In genomic region chr12:122501489-122501989, GRCh38 we compare ENCODE assay signal across 8 cellular contexts. TPM values are rescaled to one million over a fixed set of nuclear protein-coding genes. Genes with fewer than 3 reads are reported as not detected.
A peak's percentile ranks its signal among the peaks of the same experiment; 100 is the strongest.
DNase-seq lines count a peak whose midpoint lies in the region; ATAC-seq and TF ChIP-seq lines count a peak whose summit lies in the region.

No MANE protein-coding gene starts in this region.

- DNase-seq in GF-D8 (lab: John Stamatoyannopoulos, UW) (peak; percentile 47), NB4 (ENCODE audit: low read depth) (no peak), ovary (no peak), LoVo (ENCODE audit: low spot score) (no peak)

- no peak overlapping the region for H3K27ac ChIP-seq in duodenal mucosa (ENCODE audit: low read depth, low read length)
- peak overlapping the region in 1 of 2 donors; percentile 96 for H3K27ac ChIP-seq in ovary

- H3K27me3 ChIP-seq in duodenal mucosa (ENCODE audit: control insufficient read depth in 1 of 2, insufficient read depth in 2 of 2, low read length in 2 of 2) (no peaks in the 10 kb centered on the region), ovary (no peaks in the 10 kb centered on the region)

- no peak for TF ChIP-seq POLR2A in NB4 (IDR thresholded peaks at IDR 0.05; ENCODE audit: extremely low read depth, insufficient read length)
- no peak for TF ChIP-seq POLR2A in ovary (IDR thresholded peaks at IDR 0.05)

- ATAC-seq in HG03520 (IDR thresholded peaks at IDR 0.05; ENCODE audit: unreplicated experiment) (no peak), HG03457 (IDR thresholded peaks at IDR 0.05; ENCODE audit: unreplicated experiment) (no peak), GM18502 (IDR thresholded peaks at IDR 0.05; ENCODE audit: poor library complexity, unreplicated experiment) (no peak)

- H3K9me3 ChIP-seq in duodenal mucosa (ENCODE audit: control insufficient read depth in 1 of 2, low read length in 2 of 2) (no peaks in the 10 kb centered on the region), ovary (no peaks in the 10 kb centered on the region)

- TF ChIP-seq EP300 in ovary (IDR thresholded peaks at IDR 0.05) = no peak

- H3K4me1 ChIP-seq in duodenal mucosa (ENCODE audit: control insufficient read depth in 1 of 2, insufficient read depth in 2 of 2, low read length in 2 of 2) (peaks cover 10 to 14% of the 10 kb centered on the region in 2 donors), ovary (ENCODE audit: insufficient read depth) (peaks cover 4% of the 10 kb centered on the region)

- H3K4me3 ChIP-seq in NB4 (ENCODE audit: low read depth, low read length) (peak overlapping the region; percentile 64), duodenal mucosa (ENCODE audit: low read depth in 1 of 2, low read length in 2 of 2) (peak overlapping the region; percentile 86 to 97), ovary (peak overlapping the region; percentile 94)

- peaks cover 13 to 39% of the 10 kb centered on the region in 2 donors for H3K36me3 ChIP-seq in duodenal mucosa (ENCODE audit: control insufficient read depth in 1 of 2, insufficient read depth in 2 of 2, low read length in 2 of 2)
- no peaks in the 10 kb centered on the region for H3K36me3 ChIP-seq in ovary

- intact Hi-C loops in ovary (cut with DNase I) = loop anchor here in 1 of 4 donors (2.0 kb wide), 1 partner anchor 23 kb away; no protein-coding TSS in a partner anchor

- TF ChIP-seq CTCF in NB4 (IDR thresholded peaks at IDR 0.05; ENCODE audit: low read depth, low read length) (no peak), ovary (IDR thresholded peaks at IDR 0.05) (no peak)

- H3K9ac ChIP-seq in duodenal mucosa (ENCODE audit: low read depth in 1 of 2, low read length in 2 of 2) = peak overlapping the region; percentile 22 to 96

- 72 to 81% (median 78%) methylated on average over 9 of the region's 9 CpGs for WGBS in ovary, 3 donors

RNA-seq across cellular contexts. Expression of gene ZCCHC8, which starts 0.8 kb away (rescaled TPM):
- total RNA-seq in ovary = 10 to 100 TPM; 18.0 to 31.8 (median 22.7) TPM
- polyA plus RNA-seq in ovary = 10 to 100 TPM; 19.0 to 24.9 TPM

RNA-seq across cellular contexts. Expression of gene RSRC2, which starts 25.2 kb away (rescaled TPM):
- total RNA-seq in ovary = 10 to 100 TPM; 54.1 to 74.6 (median 62.7) TPM
- 10 to 100 TPM; 62.0 to 90.7 TPM for polyA plus RNA-seq in ovary

RNA-seq across cellular contexts. Expression of gene KNTC1, which starts 25.5 kb away (rescaled TPM):
- 10 to 100 TPM in 4 of 7 donors, 1 to 10 TPM in 3; 6.8 to 15.9 (median 11.3) TPM for total RNA-seq in ovary
- 1 to 10 TPM; 4.7 to 7.2 TPM for polyA plus RNA-seq in ovary
